In the genomic region with DNA sequence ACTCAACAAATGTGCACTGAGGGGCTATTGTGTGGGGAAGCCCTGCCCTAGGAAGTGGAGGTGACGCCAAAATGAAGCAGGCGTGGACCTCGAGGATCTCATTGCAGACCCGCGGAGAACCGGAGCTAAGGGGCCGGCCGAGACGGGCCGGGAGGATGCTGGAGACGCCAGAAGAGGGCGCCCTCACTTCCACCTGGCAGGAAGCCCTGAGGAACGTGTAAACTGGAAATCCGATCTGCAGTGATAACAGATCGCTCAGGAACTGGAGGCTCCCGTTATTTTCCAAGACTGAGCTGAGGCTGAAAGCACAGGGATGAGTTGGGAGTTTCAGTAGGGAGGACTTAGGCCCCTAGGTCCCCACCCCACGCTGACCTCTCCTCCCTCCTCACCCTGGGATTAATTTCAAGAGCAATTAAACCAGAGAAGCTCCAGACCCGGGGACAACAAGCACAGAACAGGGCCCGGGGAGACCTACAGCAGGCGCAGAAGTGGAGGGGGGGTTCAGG, we compare ENCODE assay signal across 8 cellular contexts. TPM values are rescaled to one million over a fixed set of nuclear protein-coding genes. Genes with fewer than 3 reads are reported as not detected.
A peak's percentile ranks its signal among the peaks of the same experiment; 100 is the strongest.
DNase-seq lines count a peak whose midpoint lies in the region; ATAC-seq and TF ChIP-seq lines count a peak whose summit lies in the region.

No MANE protein-coding gene starts in this region.

- H3K4me1 Mint-ChIP-seq in natural killer cell treated with Interleukin-12 subunit alpha and Interleukin-12 subunit beta and Interleukin-15 and Interleukin-18, amount 100 ng/mL, for 72 hours (ENCODE audit: low read depth in 2 of 2): peaks cover 6 to 7% of the 10 kb centered on the region in 2 donors

- H3F3A ChIP-seq in PC-9 (ENCODE audit: insufficient read depth, low read depth): no peaks in the 10 kb centered on the region

- no peaks in the 10 kb centered on the region for H4K20me1 ChIP-seq in PC-9 (ENCODE audit: insufficient read depth)

- no peak overlapping the region for H3K4me3 Mint-ChIP-seq in natural killer cell treated with Interleukin-12 subunit alpha and Interleukin-12 subunit beta and Interleukin-15 and Interleukin-18, amount 100 ng/mL, for 72 hours

- POLR2A ChIA-PET in PC-9 (lab: Charles Lee; ENCODE audit: unreplicated experiment): interaction anchor here (0.6 kb wide), 2 partner anchors 106 to 140 kb away, joined by 5 to 11 read pairs; no protein-coding TSS in a partner anchor

- intact Hi-C loops in PC-9 (cut with micrococcal nuclease; ENCODE audit: unreplicated experiment): loop anchor here (1.0 kb wide), 3 partner anchors 54 to 250 kb away; no protein-coding TSS in a partner anchor

- H3K4me1 ChIP-seq in PC-9 (replicated peaks; ENCODE audit: insufficient read depth): no peaks in the 10 kb centered on the region; the same call in 1 of the 2 replicates

- ATAC-seq in natural killer cell treated with Interleukin-12 subunit alpha and Interleukin-12 subunit beta and Interleukin-15 and Interleukin-18, amount 100 ng/mL, for 72 hours: peak; percentile 83 to 85
- no peak for ATAC-seq in HG02763 (IDR thresholded peaks at IDR 0.05; ENCODE audit: unreplicated experiment)

- H3K79me2 ChIP-seq in PC-9 (ENCODE audit: low read depth): no peaks in the 10 kb centered on the region

- H3K9me3 Mint-ChIP-seq in natural killer cell treated with Interleukin-12 subunit alpha and Interleukin-12 subunit beta and Interleukin-15 and Interleukin-18, amount 100 ng/mL, for 72 hours: no peaks in the 10 kb centered on the region

- H3K4me3 ChIP-seq in HL-60 (replicated peaks; ENCODE audit: insufficient read depth, low read length) (no peak overlapping the region), PC-9 (peak overlapping the region; percentile 32; the same call in 1 of the 2 replicates), fibroblast of pulmonary artery (replicated peaks; ENCODE audit: low read depth, low read length) (no peak overlapping the region)

- H2AFZ ChIP-seq in PC-9: peak overlapping the region; percentile 72

- peaks cover 6% of the 10 kb centered on the region for H3K27me3 ChIP-seq in HL-60 (ENCODE audit: insufficient read depth, poor library complexity, severe bottlenecking)
- H3K27me3 ChIP-seq in PC-9 (ENCODE audit: insufficient read depth, low read depth): no peaks in the 10 kb centered on the region

- no peak overlapping the region for H3K27ac ChIP-seq in HL-60 (replicated peaks)
- no peak overlapping the region for H3K27ac ChIP-seq in PC-9

- H3K36me3 ChIP-seq in PC-9 (ENCODE audit: low read depth): no peaks in the 10 kb centered on the region

- peak; percentile 53 for TF ChIP-seq CTCF in HL-60 (IDR thresholded peaks at IDR 0.05; ENCODE audit: insufficient read depth, low read length)
- peak; percentile 91 for TF ChIP-seq CTCF in PC-9 (conservative IDR thresholded peaks at IDR 0.05)
- TF ChIP-seq CTCF in fibroblast of pulmonary artery (IDR thresholded peaks at IDR 0.05; ENCODE audit: low read length, missing control alignments): peak; percentile 85

- peaks cover 27 to 42% of the 10 kb centered on the region in 2 donors for H3K27me3 Mint-ChIP-seq in natural killer cell treated with Interleukin-12 subunit alpha and Interleukin-12 subunit beta and Interleukin-15 and Interleukin-18, amount 100 ng/mL, for 72 hours

- no peaks in the 10 kb centered on the region for H3K36me3 Mint-ChIP-seq in natural killer cell treated with Interleukin-12 subunit alpha and Interleukin-12 subunit beta and Interleukin-15 and Interleukin-18, amount 100 ng/mL, for 72 hours

- H3K27ac Mint-ChIP-seq in natural killer cell treated with Interleukin-12 subunit alpha and Interleukin-12 subunit beta and Interleukin-15 and Interleukin-18, amount 100 ng/mL, for 72 hours: no peak overlapping the region

- CTCF ChIA-PET in PC-9 (lab: Charles Lee): interaction anchor here (0.6 to 1.9 kb wide), 20 partner anchors 9 to 829 kb away, joined by 3 to 15 read pairs (median 6); no protein-coding TSS in a partner anchor

- DNase-seq in COLO668 (lab: John Stamatoyannopoulos, UW; ENCODE audit: unreplicated experiment) (peak; percentile 76), HL-60 (ENCODE audit: low read depth in 1 of 2, low spot score in 1 of 2) (peak; percentile 3 to 45), PC-9 (peak; percentile 62 to 87), fibroblast of pulmonary artery (ENCODE audit: low read depth) (peak; percentile 84)
- DNase-seq in activated T-cell treated with anti-CD3 and anti-CD28 coated beads, Interleukin-2, amount 50 U/mL, for 48 hours: peak; percentile 83 to 90
- DNase-seq in natural killer cell treated with Interleukin-12 subunit alpha and Interleukin-12 subunit beta and Interleukin-15 and Interleukin-18, amount 100 ng/mL, for 72 hours (ENCODE audit: low spot score): peak; percentile 71
- peak; percentile 46 to 84 (median 67) for DNase-seq in stimulated activated naive CD4-positive, alpha-beta T cell (lab: John Stamatoyannopoulos, UW)

- no peaks in the 10 kb centered on the region for H3K9me2 ChIP-seq in PC-9 (ENCODE audit: insufficient read depth)

- BruUV-seq in PC-9 (replicated peaks; lab: Mats Ljungman, UMichigan): no TSS peak

- H3K4me2 ChIP-seq in PC-9: peak overlapping the region; percentile 72

- no peaks in the 10 kb centered on the region for H3K9me3 ChIP-seq in PC-9 (ENCODE audit: insufficient read depth, low read depth)

RNA-seq across cellular contexts. Expression of a gene that starts 7.6 kb away (rescaled TPM):
- total RNA-seq in PC-9 (2021): 0.57 and 0.75 TPM in 2 replicates
- total RNA-seq in natural killer cell treated with Interleukin-12 subunit alpha and Interleukin-12 subunit beta and Interleukin-15 and Interleukin-18, amount 100 ng/mL, for 72 hours: under 1 TPM in 1 of 2 donors, not detected in 1; 0.11 TPM

Comparison
In these comparisons a context has a peak if more than half of its experiments do, and no peak if none do; other contexts are left out.
1. DNase-seq: peak in every context shown above with its lines; median percentile 86 in activated T-cell treated with anti-CD3 and anti-CD28 coated beads, Interleukin-2, amount 50 U/mL, for 48 hours; 84 in fibroblast of pulmonary artery; 76 in COLO668; 74 in PC-9; 71 in natural killer cell treated with Interleukin-12 subunit alpha and Interleukin-12 subunit beta and Interleukin-15 and Interleukin-18, amount 100 ng/mL, for 72 hours; 67 in stimulated activated naive CD4-positive, alpha-beta T cell; 24 in HL-60.